Comparison of ENCODE assay signal across 24 cellular contexts in genomic region chr17:72833113-72833512, GRCh38.
A peak's percentile ranks its signal among the peaks of the same experiment; 100 is the strongest.
DNase-seq lines count a peak whose midpoint lies in the region; ATAC-seq and TF ChIP-seq lines count a peak whose summit lies in the region.
"Had no signal": no experiment of that assay in that cellular context is flagged by ENCODE, and none has a peak within 500 bp of the region (broad histone marks: within the 10 kb centered on the region; RNA-seq: fewer than 3 reads in every experiment).

No MANE protein-coding gene starts in this region.

- H2AFZ ChIP-seq in SK-N-SH (ENCODE audit: low read depth) = no peak overlapping the region
- no peak overlapping the region for H2AFZ ChIP-seq in neural progenitor cell (replicated peaks)
- H2AFZ ChIP-seq in osteoblast (ENCODE audit: low read length) = no peak overlapping the region

- H3K9me3 ChIP-seq in SK-N-SH = no peaks in the 10 kb centered on the region
- H3K9me3 ChIP-seq in neural progenitor cell (ENCODE audit: low read depth) = no peaks in the 10 kb centered on the region
- H3K9me3 ChIP-seq in osteoblast (ENCODE audit: low read depth, low read length) = no peaks in the 10 kb centered on the region
- H3K9me3 ChIP-seq: BE2C had no signal

- H3K9ac ChIP-seq in SK-N-SH = no peak overlapping the region
- no peak overlapping the region for H3K9ac ChIP-seq in neural progenitor cell
- H3K9ac ChIP-seq: BLaER1 had no signal

- no peaks in the 10 kb centered on the region for H4K20me1 ChIP-seq in SK-N-SH (ENCODE audit: insufficient read depth)
- no peaks in the 10 kb centered on the region for H4K20me1 ChIP-seq in neural progenitor cell (ENCODE audit: low read depth)
- peaks cover 2% of the 10 kb centered on the region for H4K20me1 ChIP-seq in osteoblast (ENCODE audit: insufficient read depth, low read length)
- H4K20me1 ChIP-seq: BLaER1 had no signal

- H3K36me3 Mint-ChIP-seq in neural progenitor cell = peaks cover 2% of the 10 kb centered on the region

- WGBS in SK-N-SH (ENCODE audit: low lambda C conversion rate) = 89% methylated on average over 3 of the region's 3 CpGs

- no peaks in the 10 kb centered on the region for H3K36me3 ChIP-seq in SK-N-SH (replicated peaks in 1 of 2; ENCODE audit: control insufficient read depth in 1 of 2, insufficient read depth in 2 of 2, low read length in 1 of 2)
- H3K36me3 ChIP-seq in neural progenitor cell = no peaks in the 10 kb centered on the region
- H3K36me3 ChIP-seq in osteoblast (ENCODE audit: insufficient read depth, low read length) = no peaks in the 10 kb centered on the region
- H3K36me3 ChIP-seq: BE2C had no signal

- no peaks in the 10 kb centered on the region for H3K9me2 ChIP-seq in SK-N-SH

- H3K4me3 ChIP-seq in SK-N-SH (ENCODE audit: low read depth in 2 of 2, low read length in 1 of 2) (no peak overlapping the region), neural progenitor cell (no peak overlapping the region), osteoblast (ENCODE audit: insufficient read depth, low read length) (no peak overlapping the region)
- H3K4me3 ChIP-seq: BLaER1, GM12878 had no signal

- no peak for TF ChIP-seq CTCF in SK-N-SH (IDR thresholded peaks at IDR 0.05)
- TF ChIP-seq CTCF in neural progenitor cell (IDR thresholded peaks at IDR 0.05) = no peak
- no peak for TF ChIP-seq CTCF in osteoblast (IDR thresholded peaks at IDR 0.05; ENCODE audit: extremely low read depth, low read depth, low read length)

- H3K27ac ChIP-seq in SK-N-SH (ENCODE audit: low read depth in 2 of 2, low read length in 1 of 2) (no peak overlapping the region), neural progenitor cell (no peak overlapping the region), osteoblast (ENCODE audit: low read depth, low read length) (no peak overlapping the region)
- H3K27ac ChIP-seq: 22Rv1, BLaER1 had no signal

- ATAC-seq in SK-N-SH treated with all-trans-retinoic acid at 6 μM for 48 hours = no peak
- ATAC-seq: GM12878 had no signal

- no peaks in the 10 kb centered on the region for H3F3A ChIP-seq in SK-N-SH (replicated peaks; ENCODE audit: insufficient read depth)
- peaks cover 4% of the 10 kb centered on the region for H3F3A ChIP-seq in neural progenitor cell (ENCODE audit: low read depth)

- DNase-seq in SK-N-SH (no peak), neural progenitor cell (ENCODE audit: low spot score) (no peak), osteoblast (ENCODE audit: insufficient read length, low spot score, missing footprints) (peak; percentile 70), NCI-H2029 treated with DMSO at 0.1 percent for 48 hours (lab: John Stamatoyannopoulos, UW) (no peak), iPS-NIHi11 (ENCODE audit: low spot score) (no peak)
- DNase-seq: ACHN; BE2C; C1 segment of cervical spinal cord; CD4-positive, alpha-beta memory T cell; CD4-positive, CD25-positive, alpha-beta regulatory T cell; CD8-positive, alpha-beta memory T cell; COR-L47; DMS 273 treated with DMSO at 0.1 percent for 48 hours; DMS153; DMS53; DMS79; DND-41; EL; GDM1 had no signal

- no peaks in the 10 kb centered on the region for H3K27me3 ChIP-seq in SK-N-SH (ENCODE audit: insufficient read depth)
- no peaks in the 10 kb centered on the region for H3K27me3 ChIP-seq in neural progenitor cell
- H3K27me3 ChIP-seq in osteoblast (ENCODE audit: insufficient read depth, low read length) = no peaks in the 10 kb centered on the region
- H3K27me3 ChIP-seq: BE2C, BLaER1 had no signal

- H3K79me2 ChIP-seq in SK-N-SH (ENCODE audit: insufficient read depth) (no peaks in the 10 kb centered on the region), neural progenitor cell (ENCODE audit: low read depth) (no peaks in the 10 kb centered on the region), osteoblast (ENCODE audit: insufficient read depth, low read length) (no peaks in the 10 kb centered on the region)

- H3K9me3 Mint-ChIP-seq in neural progenitor cell = peaks cover under 1% of the 10 kb centered on the region

- TF ChIP-seq RAD21 in SK-N-SH (IDR thresholded peaks at IDR 0.05; ENCODE audit: low read length) = no peak

- H3K27me3 Mint-ChIP-seq in neural progenitor cell (ENCODE audit: insufficient read depth, low read depth) = peaks cover 4% of the 10 kb centered on the region
- H3K27me3 Mint-ChIP-seq: CD4-positive, alpha-beta memory T cell; CD4-positive, CD25-positive, alpha-beta regulatory T cell; CD8-positive, alpha-beta memory T cell had no signal

- H3K4me1 Mint-ChIP-seq in neural progenitor cell = peaks cover 43% of the 10 kb centered on the region
- H3K4me1 Mint-ChIP-seq: CD4-positive, CD25-positive, alpha-beta regulatory T cell; CD8-positive, alpha-beta memory T cell had no signal

- TF ChIP-seq EP300 in SK-N-SH (IDR thresholded peaks at IDR 0.05; ENCODE audit: borderline replicate concordance in 1 of 2, low read depth in 1 of 2, low read length in 1 of 2) = no peak

- no peaks in the 10 kb centered on the region for H3K4me1 ChIP-seq in SK-N-SH (ENCODE audit: control insufficient read depth in 1 of 2, insufficient read depth in 2 of 2, low read depth in 1 of 2, low read length in 1 of 2)
- peaks cover 26% of the 10 kb centered on the region for H3K4me1 ChIP-seq in neural progenitor cell
- no peaks in the 10 kb centered on the region for H3K4me1 ChIP-seq in osteoblast (ENCODE audit: insufficient read depth, low read length)
- H3K4me1 ChIP-seq: BE2C, BLaER1 had no signal

- CTCF ChIA-PET in SK-N-SH (lab: Yijun Ruan, JAX) = interaction anchor here (0.6 to 2.2 kb wide), 4 partner anchors 10 to 359 kb away, joined by 3 to 8 read pairs (median 4); no protein-coding TSS in a partner anchor

- H3K4me2 ChIP-seq in SK-N-SH = no peak overlapping the region
- peak overlapping the region; percentile 33 for H3K4me2 ChIP-seq in neural progenitor cell
- no peak overlapping the region for H3K4me2 ChIP-seq in osteoblast (ENCODE audit: insufficient read depth, low read length)
- H3K4me2 ChIP-seq: BLaER1 had no signal

- POLR2A ChIA-PET in SK-N-SH (lab: Yijun Ruan, JAX) = no interaction called here

- no peak overlapping the region for H3K4me3 Mint-ChIP-seq in neural progenitor cell
- H3K4me3 Mint-ChIP-seq: CD14-positive monocyte; CD4-positive, alpha-beta memory T cell; CD4-positive, CD25-positive, alpha-beta regulatory T cell; CD8-positive, alpha-beta memory T cell had no signal

- H3K27ac Mint-ChIP-seq in neural progenitor cell = peak overlapping the region; percentile 15
- H3K27ac Mint-ChIP-seq: CD14-positive monocyte; CD4-positive, alpha-beta memory T cell; CD4-positive, CD25-positive, alpha-beta regulatory T cell had no signal

TF ChIP-seq in SK-N-SH treated with all-trans-retinoic acid at 6 μM for 48 hours, 23 proteins besides CTCF, POLR2A, EP300 and RAD21:
- no peak for TF ChIP-seq TOX (CRISPR knock-in tag; IDR thresholded peaks at IDR 0.05; ENCODE audit: borderline replicate concordance)
- TF ChIP-seq ZNF70 (CRISPR knock-in tag; IDR thresholded peaks at IDR 0.05) = no peak
- TF ChIP-seq ISL1 (CRISPR knock-in tag; IDR thresholded peaks at IDR 0.05) = peak; percentile 93
- no peak for TF ChIP-seq SNAI2 (CRISPR knock-in tag; IDR thresholded peaks at IDR 0.05)

TF ChIP-seq in SK-N-SH, 30 proteins besides CTCF, POLR2A, EP300 and RAD21:
- no peak for TF ChIP-seq USF2 (IDR thresholded peaks at IDR 0.05; ENCODE audit: borderline replicate concordance, low read depth, low read length)
- TF ChIP-seq CHD2 (IDR thresholded peaks at IDR 0.05; ENCODE audit: low read length, partially characterized antibody) = no peak
- no peak for TF ChIP-seq TAF1 (IDR thresholded peaks at IDR 0.05; ENCODE audit: borderline replicate concordance, low read depth, low read length)
- TF ChIP-seq TCF12 (IDR thresholded peaks at IDR 0.05) = no peak
- TF ChIP-seq SMC3 (IDR thresholded peaks at IDR 0.05; ENCODE audit: low read depth, low read length) = no peak
- no peak for TF ChIP-seq POLR2AphosphoS5 (IDR thresholded peaks at IDR 0.05; ENCODE audit: low read depth, low read length)
- no peak for TF ChIP-seq ZBTB33 (IDR thresholded peaks at IDR 0.05; ENCODE audit: borderline replicate concordance, low read depth)
- no peak for TF ChIP-seq NRF1 (IDR thresholded peaks at IDR 0.05; ENCODE audit: low read depth, low read length)
- no peak for TF ChIP-seq MAX (IDR thresholded peaks at IDR 0.05; ENCODE audit: low read depth)
- no peak for TF ChIP-seq RFX5 (IDR thresholded peaks at IDR 0.05; ENCODE audit: low read length)
- TF ChIP-seq NFIC (IDR thresholded peaks at IDR 0.05; ENCODE audit: borderline replicate concordance) = no peak
- TF ChIP-seq TEAD4 (IDR thresholded peaks at IDR 0.05; ENCODE audit: borderline replicate concordance, insufficient read depth) = no peak
- no peak for TF ChIP-seq GABPA (IDR thresholded peaks at IDR 0.05; ENCODE audit: low read depth)
